In the genomic region with DNA sequence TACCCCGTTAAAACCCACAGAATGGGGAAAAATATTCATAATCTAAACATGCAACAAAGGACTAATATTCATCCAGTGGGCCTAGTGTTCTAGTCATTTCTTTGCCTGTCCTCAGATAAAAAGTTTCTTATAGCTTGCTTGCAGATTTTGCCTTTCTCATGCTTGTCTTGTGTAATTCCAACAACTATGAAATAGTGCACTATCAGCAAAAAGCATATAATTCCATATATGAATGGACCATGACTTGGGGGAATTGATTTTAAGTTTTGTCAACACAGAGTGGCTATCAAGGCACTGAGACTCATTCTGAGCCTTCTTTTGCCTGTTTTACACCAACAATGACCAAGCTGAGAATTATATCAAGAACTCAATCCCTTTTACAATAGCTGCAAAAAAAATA, we compare ENCODE assay signal across 26 cellular contexts.
"Had no signal": no experiment of that assay in that cellular context is flagged by ENCODE, and none has a peak within 500 bp of the region (broad histone marks: within the 10 kb centered on the region; RNA-seq: fewer than 3 reads in every experiment).

No MANE protein-coding gene starts in this region.

- H3K9me3 ChIP-seq: colonic mucosa, esophagus squamous epithelium, gastrocnemius medialis, left lung, lower lobe of right lung, mucosa of descending colon had no signal

- H3K27me3 ChIP-seq: colonic mucosa, esophagus squamous epithelium, gastrocnemius medialis, heart right ventricle, left lung had no signal

- H3K4me3 ChIP-seq: colonic mucosa, esophagus squamous epithelium, gastrocnemius medialis, heart right ventricle, left lung, lower lobe of right lung, mucosa of descending colon had no signal

- H3K4me1 ChIP-seq: colonic mucosa, esophagus squamous epithelium, gastrocnemius medialis, heart right ventricle, left lung, lower lobe of right lung had no signal

- H3K27ac ChIP-seq: colonic mucosa, epithelial cell of prostate, esophagus squamous epithelium, gastrocnemius medialis, heart right ventricle, left lung, lower lobe of right lung had no signal

- DNase-seq: colonic mucosa; cortex of kidney; effector CD8-positive, alpha-beta T cell; effector memory CD8-positive, alpha-beta T cell; endodermal cell; erythroblast; esophagus squamous epithelium; foreskin fibroblast; foreskin melanocyte; gastrocnemius medialis; glutamatergic neuron; head of caudate nucleus; heart right ventricle; hippocampal formation; left cardiac atrium; left lung; left ventricle myocardium superior; lower lobe of right lung; mesenchymal stem cell; mucosa of descending colon; naive B cell had no signal

- ATAC-seq: effector memory CD8-positive, alpha-beta T cell; esophagus mucosa; gastrocnemius medialis; heart right ventricle; left cardiac atrium; left lung; left ventricle myocardium superior; lower lobe of right lung; mucosa of descending colon had no signal

- H3K36me3 ChIP-seq: colonic mucosa, esophagus squamous epithelium, gastrocnemius medialis, heart right ventricle, left lung, lower lobe of right lung had no signal

- FAIRE-seq: endometrium, islet of Langerhans, keratinocyte had no signal
